ENCODE assay signal across 19 cellular contexts in genomic region chr7:44909596-44909995, GRCh38. TPM values are rescaled to one million over a fixed set of nuclear protein-coding genes. Genes with fewer than 3 reads are reported as not detected.
DNase-seq lines count a peak whose midpoint lies in the region; ATAC-seq, FAIRE-seq and TF ChIP-seq lines count a peak whose summit lies in the region.
"Had no signal": no experiment of that assay in that cellular context is flagged by ENCODE, and none has a peak within 500 bp of the region (broad histone marks: within the 10 kb centered on the region; RNA-seq: fewer than 3 reads in every experiment).

No MANE protein-coding gene starts in this region.

- WGBS in HepG2 (ENCODE audit: low lambda C conversion rate) = 20% methylated on average over 6 of the region's 6 CpGs
- WGBS in right lobe of liver (ENCODE audit: insufficient coverage, low coverage, low lambda C conversion rate, missing lambda C conversion rate) = 80% methylated on average over 6 of the region's 6 CpGs

- TF ChIP-seq EP300 in HepG2 (IDR thresholded peaks at IDR 0.05; ENCODE audit: low read depth in 2 of 2, low read length in 2 of 2) (no peak), HepG2 (CRISPR knock-in tag; IDR thresholded peaks at IDR 0.05; ENCODE audit: borderline replicate concordance) (no peak)

- peak overlapping the region; percentile 27; the same call in 1 of the 2 replicates for H3K4me2 ChIP-seq in HepG2 (ENCODE audit: low read depth, low read length)
- H3K4me2 ChIP-seq: GM23338 had no signal

- intact Hi-C loops in HepG2 (cut with micrococcal nuclease; ENCODE audit: unreplicated experiment) (no loop called here), right lobe of liver (cut with DNase I) (no loop called here)

- no peak for ATAC-seq in HepG2
- no peak for ATAC-seq in right lobe of liver
- no peak for ATAC-seq in T-helper 17 cell
- ATAC-seq in central memory CD8-positive, alpha-beta T cell (replicated peaks; ENCODE audit: extremely low read depth, poor library complexity, severe bottlenecking) = no peak
- ATAC-seq: GM23338 had no signal

- TF ChIP-seq CTCF in HepG2 (CRISPR knock-in tag; IDR thresholded peaks at IDR 0.05) (no peak), right lobe of liver (IDR thresholded peaks at IDR 0.05) (no peak)

- H3K27me3 ChIP-seq in HepG2 (ENCODE audit: control insufficient read depth in 1 of 2, insufficient read depth in 2 of 2, low read length in 2 of 2) = peaks cover 1 to 11% of the 10 kb centered on the region in 2 experiments; a peak in 3 of 5 replicates
- H3K27me3 ChIP-seq in right lobe of liver = no peaks in the 10 kb centered on the region
- H3K27me3 ChIP-seq in SJCRH30 = no peaks in the 10 kb centered on the region

- H3K4me3 Mint-ChIP-seq in T-helper 17 cell (no peak overlapping the region), immature natural killer cell (no peak overlapping the region)
- H3K4me3 Mint-ChIP-seq in central memory CD8-positive, alpha-beta T cell = no peak overlapping the region
- H3K4me3 Mint-ChIP-seq: B cell; CD4-positive, alpha-beta T cell; GM23338; H9 had no signal

- no peak overlapping the region for H3K9ac ChIP-seq in HepG2 (ENCODE audit: insufficient read depth, low read depth, low read length)

- H3K79me2 ChIP-seq in HepG2 (ENCODE audit: insufficient read depth, low read length) = no peaks in the 10 kb centered on the region

- no peaks in the 10 kb centered on the region for H4K20me1 ChIP-seq in HepG2 (ENCODE audit: insufficient read depth, low read length)

- H3K4me3 ChIP-seq in HepG2 (replicated peaks in 1 of 3; ENCODE audit: insufficient read depth in 1 of 3, low read depth in 2 of 3, low read length in 3 of 3) (no peak overlapping the region), right lobe of liver (no peak overlapping the region), SJCRH30 (no peak overlapping the region)
- H3K4me3 ChIP-seq: GM23338 had no signal

- H3K36me3 ChIP-seq in HepG2 (replicated peaks in 1 of 2; ENCODE audit: control insufficient read depth in 1 of 2, insufficient read depth in 2 of 2, low read length in 2 of 2) (no peaks in the 10 kb centered on the region), right lobe of liver (no peaks in the 10 kb centered on the region), SJCRH30 (no peaks in the 10 kb centered on the region)

- no peaks in the 10 kb centered on the region for H3K9me3 ChIP-seq in HepG2 (ENCODE audit: low read length)
- no peaks in the 10 kb centered on the region for H3K9me3 ChIP-seq in right lobe of liver
- no peaks in the 10 kb centered on the region for H3K9me3 ChIP-seq in T-helper 17 cell (ENCODE audit: control insufficient read depth, low read length, poor library complexity, severe bottlenecking)
- no peaks in the 10 kb centered on the region for H3K9me3 ChIP-seq in SJCRH30 (replicated peaks)

- in situ Hi-C loops in HepG2 (cut with HindIII; ENCODE audit: extremely low pct_ligation_motif_present, low pct_unique_long_range_greater_than_20kb) = no loop called here

- H3K9me3 Mint-ChIP-seq in central memory CD8-positive, alpha-beta T cell = no peaks in the 10 kb centered on the region
- H3K9me3 Mint-ChIP-seq in immature natural killer cell = no peaks in the 10 kb centered on the region
- H3K9me3 Mint-ChIP-seq: CD4-positive, alpha-beta T cell; GM23338; H9 had no signal

- DNase-seq in HepG2 (ENCODE audit: low spot score) = no peak
- no peak for DNase-seq in right lobe of liver
- no peak for DNase-seq in T-helper 17 cell
- DNase-seq in central memory CD8-positive, alpha-beta T cell (ENCODE audit: low spot score in 2 of 2) = no peak
- no peak for DNase-seq in SJCRH30
- DNase-seq in putamen (ENCODE audit: low spot score) = no peak
- DNase-seq in immature natural killer cell = no peak
- DNase-seq: C1 segment of cervical spinal cord; CD4-positive, alpha-beta T cell; DMS153; DMS79 treated with DMSO at 0.1 percent for 48 hours; EL; GDM1; H9 had no signal

- peaks cover 2% of the 10 kb centered on the region for H3K36me3 Mint-ChIP-seq in T-helper 17 cell (ENCODE audit: low read depth)
- H3K36me3 Mint-ChIP-seq in central memory CD8-positive, alpha-beta T cell (ENCODE audit: insufficient read depth) = peaks cover 6% of the 10 kb centered on the region
- H3K36me3 Mint-ChIP-seq in immature natural killer cell = peaks cover 0 to 3% (median 0%) of the 10 kb centered on the region in 3 donors

- no peak for TF ChIP-seq RAD21 in HepG2 (CRISPR knock-in tag; IDR thresholded peaks at IDR 0.05)

- FAIRE-seq in HepG2 (lab: Jason Lieb, UNC) = no peak
- FAIRE-seq: A204.1, D721Med, GM12892 had no signal

- H3K4me1 ChIP-seq in HepG2 (ENCODE audit: insufficient read depth, low read length) (peaks cover 8% of the 10 kb centered on the region), right lobe of liver (peaks cover 0 to 4% (median 0%) of the 10 kb centered on the region in 4 donors), SJCRH30 (peaks cover 11% of the 10 kb centered on the region)

- no peak overlapping the region for H2AFZ ChIP-seq in HepG2 (ENCODE audit: low read length)
- H2AFZ ChIP-seq: GM23338 had no signal

- peaks cover 2% of the 10 kb centered on the region for H3K4me1 Mint-ChIP-seq in T-helper 17 cell
- no peaks in the 10 kb centered on the region for H3K4me1 Mint-ChIP-seq in central memory CD8-positive, alpha-beta T cell
- H3K4me1 Mint-ChIP-seq in immature natural killer cell = no peaks in the 10 kb centered on the region

- CTCF ChIA-PET in HepG2 (lab: Yijun Ruan, JAX; ENCODE audit: low intra/inter-chr PET ratio, low total read pairs) = no interaction called here

- POLR2A ChIA-PET in HepG2 (lab: Yijun Ruan, JAX) = no interaction called here

- H3K27ac Mint-ChIP-seq in T-helper 17 cell (peak overlapping the region; percentile 91), immature natural killer cell (no peak overlapping the region)
- peak overlapping the region; percentile 27 for H3K27ac Mint-ChIP-seq in central memory CD8-positive, alpha-beta T cell (ENCODE audit: low read depth)
- H3K27ac Mint-ChIP-seq: CD4-positive, alpha-beta T cell; GM23338 had no signal

- H3K27ac ChIP-seq in HepG2 (ENCODE audit: extremely low read length, insufficient read depth, low read length) = no peak overlapping the region
- no peak overlapping the region for H3K27ac ChIP-seq in right lobe of liver
- no peak overlapping the region for H3K27ac ChIP-seq in SJCRH30

- no TSS peak for BruUV-seq in HepG2 (replicated peaks; lab: Mats Ljungman, UMichigan)

- TF ChIP-seq POLR2A in HepG2 (IDR thresholded peaks at IDR 0.05; ENCODE audit: insufficient read depth in 1 of 2, low read depth in 2 of 2, low read length in 2 of 2) (no peak), right lobe of liver (IDR thresholded peaks at IDR 0.05) (no peak)

- H3K27me3 Mint-ChIP-seq in T-helper 17 cell (peaks cover 5% of the 10 kb centered on the region), immature natural killer cell (ENCODE audit: low read depth in 3 of 3) (peaks cover 0 to 2% (median 0%) of the 10 kb centered on the region in 3 donors)
- no peaks in the 10 kb centered on the region for H3K27me3 Mint-ChIP-seq in central memory CD8-positive, alpha-beta T cell
- H3K27me3 Mint-ChIP-seq: B cell; CD4-positive, alpha-beta T cell had no signal

TF ChIP-seq in HepG2, 621 proteins besides CTCF, POLR2A, EP300 and RAD21:
- no peak for TF ChIP-seq AKAP8 (CRISPR knock-in tag; IDR thresholded peaks at IDR 0.05)
- no peak for TF ChIP-seq AHR (CRISPR knock-in tag; IDR thresholded peaks at IDR 0.05)
- TF ChIP-seq AGO2 (optimal IDR thresholded peaks at IDR 0.05; ENCODE audit: low read depth, low read length) = no peak
- TF ChIP-seq ZNF614 (CRISPR knock-in tag; IDR thresholded peaks at IDR 0.05; ENCODE audit: borderline replicate concordance) = no peak
- no peak for TF ChIP-seq ISL2 (CRISPR knock-in tag; IDR thresholded peaks at IDR 0.05)
- no peak for TF ChIP-seq ZNF256 (CRISPR knock-in tag; conservative IDR thresholded peaks at IDR 0.05)
- TF ChIP-seq CEBPG (CRISPR knock-in tag; IDR thresholded peaks at IDR 0.05) = peak; percentile 75
- TF ChIP-seq SMAD1 (CRISPR knock-in tag; IDR thresholded peaks at IDR 0.05; ENCODE audit: borderline replicate concordance, low read depth) = no peak
- TF ChIP-seq ATF7 (IDR thresholded peaks at IDR 0.05) = 0 out of 2 replicates have a peak, but pooled peaks have one; percentile 6
- TF ChIP-seq ATF7 (CRISPR knock-in tag; IDR thresholded peaks at IDR 0.05) = no peak
- no peak for TF ChIP-seq ZNF567 (CRISPR knock-in tag; IDR thresholded peaks at IDR 0.05; ENCODE audit: borderline replicate concordance)
- peak; percentile 88 for TF ChIP-seq CEBPB (IDR thresholded peaks at IDR 0.05; ENCODE audit: borderline replicate concordance, low read depth, low read length)
- no peak for TF ChIP-seq EHMT2 (IDR thresholded peaks at IDR 0.05; ENCODE audit: borderline replicate concordance, low read depth, low read length)

RNA-seq across cellular contexts. Expression of gene PURB, which starts 24.3 kb away (rescaled TPM):
- 4.3 and 10.1 TPM in 2 replicates for total RNA-seq in HepG2 (2016; rRNA removed; fragmentation: Illumina TruSeq; extraction: Trizol)
- 0.61 and 0.71 TPM in 2 replicates for total RNA-seq in HepG2 (2016; cell fraction: cytosol; rRNA removed; fragmentation: Illumina TruSeq; extraction: Trizol; ENCODE audit: low read depth)
- total RNA-seq in HepG2 (2016; cell fraction: insoluble cytoplasmic fraction; rRNA removed; fragmentation: Illumina TruSeq; extraction: Trizol) = 4.3 and 10.1 TPM in 2 replicates
- total RNA-seq in HepG2 (2016; cell fraction: membrane; rRNA removed; fragmentation: Illumina TruSeq; extraction: Trizol) = 4.2 and 4.9 TPM in 2 replicates
- 9.4 and 9.7 TPM in 2 replicates for total RNA-seq in HepG2 (2016; cell fraction: nucleus; rRNA removed; fragmentation: Illumina TruSeq; extraction: Trizol)
- polyA plus RNA-seq in HepG2 (2011; rRNA removed) = 2.3 and 2.7 TPM in 2 replicates
- 1.0 and 1.7 TPM in 2 replicates for polyA plus RNA-seq in HepG2 (2011; cell fraction: cytosol; rRNA removed)
- polyA plus RNA-seq in HepG2 (2011; cell fraction: nucleus; rRNA removed) = 2.3 and 3.8 TPM in 2 replicates
- polyA plus RNA-seq in HepG2 (2012) = 6.1 and 7.3 TPM in 2 replicates
- 0.64 and 0.70 TPM in 2 replicates for polyA plus RNA-seq in HepG2 (2016; cell fraction: cytosol; fragmentation: Illumina TruSeq; extraction: Trizol; ENCODE audit: low read depth)
- polyA plus RNA-seq in HepG2 (2016; cell fraction: insoluble cytoplasmic fraction; fragmentation: Illumina TruSeq; extraction: Trizol; ENCODE audit: low read depth) = 9.2 and 9.5 TPM in 2 replicates
- 2.2 and 2.3 TPM in 2 replicates for polyA plus RNA-seq in HepG2 (2016; cell fraction: membrane; fragmentation: Illumina TruSeq; extraction: Trizol; ENCODE audit: low read depth)
- polyA plus RNA-seq in HepG2 (2016; cell fraction: nucleus; fragmentation: Illumina TruSeq; extraction: Trizol; ENCODE audit: insufficient read depth, low read depth) = 14.1 and 14.9 TPM in 2 replicates
- polyA minus RNA-seq in HepG2 (2011; rRNA and poly(A)+ RNA removed; ENCODE audit: low replicate concordance) = 1.9 and 4.8 TPM in 2 replicates
- 4.7 and 5.6 TPM in 2 replicates for polyA minus RNA-seq in HepG2 (2011; cell fraction: cytosol; rRNA and poly(A)+ RNA removed)
- polyA minus RNA-seq in HepG2 (2011; cell fraction: nucleus; rRNA and poly(A)+ RNA removed) = 9.7 and 10.8 TPM in 2 replicates
- total RNA-seq in right lobe of liver = 1 to 10 TPM; 4.9 to 6.9 (median 6.7) TPM
- 10 to 100 TPM; 21.4 to 27.6 TPM for total RNA-seq in T-helper 17 cell
- total RNA-seq in SJCRH30 (2014; rRNA removed; shearing (Covaris generic)) = 37.3 and 42.7 TPM in 2 replicates
- polyA plus RNA-seq in immature natural killer cell = 1 to 10 TPM; 2.4 to 3.2 (median 3.2) TPM

Comparison
In these comparisons a context has a peak if more than half of its experiments do, and no peak if none do; other contexts are left out.
1. H3K27ac Mint-ChIP-seq: peak in T-helper 17 cell (single experiment) and central memory CD8-positive, alpha-beta T cell (single experiment); none in immature natural killer cell (0 of 6).